11 cellular contexts compared by ENCODE assay signal in the genomic region with DNA sequence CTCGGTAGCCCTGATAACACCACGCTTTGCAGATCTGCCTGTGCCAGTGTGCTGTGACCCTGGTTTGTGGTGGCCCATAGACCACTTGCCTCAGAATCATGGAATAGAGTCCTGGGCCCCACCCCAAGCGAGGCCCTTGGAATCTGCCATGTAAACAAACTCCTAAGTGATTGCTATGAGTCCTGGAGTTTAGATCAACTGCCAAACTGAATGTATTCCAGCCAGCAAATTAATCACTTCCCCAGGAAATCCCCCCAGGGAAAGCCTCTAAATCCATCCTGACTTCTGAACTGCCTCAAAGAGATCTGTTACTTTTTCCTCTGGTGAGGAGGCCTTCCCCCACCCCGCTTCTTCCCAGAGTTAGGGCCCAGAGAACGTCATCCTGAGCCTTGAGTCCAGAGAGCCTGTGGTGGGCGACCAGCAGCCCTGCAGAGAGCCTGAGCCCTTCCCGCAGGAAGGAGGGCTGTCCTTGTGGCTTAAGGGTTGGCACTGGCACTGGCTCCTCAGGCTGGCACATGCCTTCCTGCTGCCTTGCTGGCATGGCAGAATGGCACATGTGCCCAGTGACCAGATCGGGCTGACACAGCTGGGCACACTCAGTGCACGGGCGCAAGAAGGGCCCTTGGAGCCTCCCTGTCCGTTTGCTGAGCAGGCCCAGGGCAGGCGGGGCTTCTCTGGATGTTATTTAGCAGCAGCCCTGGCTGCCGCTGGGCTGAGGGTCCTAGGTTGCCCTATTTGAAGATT. TPM values are rescaled to one million over a fixed set of nuclear protein-coding genes. Genes with fewer than 3 reads are reported as not detected.
A peak's percentile ranks its signal among the peaks of the same experiment; 100 is the strongest.
DNase-seq lines count a peak whose midpoint lies in the region; ATAC-seq and TF ChIP-seq lines count a peak whose summit lies in the region.
"Had no signal": no experiment of that assay in that cellular context is flagged by ENCODE, and none has a peak within 500 bp of the region (broad histone marks: within the 10 kb centered on the region; RNA-seq: fewer than 3 reads in every experiment).

No MANE protein-coding gene starts in this region.

- peaks cover 6% of the 10 kb centered on the region; the same call in 2 of the 3 replicates for H3K4me1 Mint-ChIP-seq in GM23338
- no peaks in the 10 kb centered on the region for H3K4me1 Mint-ChIP-seq in CD8-positive, alpha-beta memory T cell

- TF ChIP-seq CTCF in GM23338 (conservative IDR thresholded peaks at IDR 0.05; ENCODE audit: low read depth in 2 of 2) (no peak), heart right ventricle (IDR thresholded peaks at IDR 0.05) (no peak)

- H3K9me2 ChIP-seq in GM23338 (ENCODE audit: insufficient read depth): no peaks in the 10 kb centered on the region

- H3K4me1 ChIP-seq in GM23338 (ENCODE audit: insufficient read depth) (no peaks in the 10 kb centered on the region), heart right ventricle (peaks cover 6 to 36% (median 24%) of the 10 kb centered on the region in 9 donors)
- no peaks in the 10 kb centered on the region for H3K4me1 ChIP-seq in CD8-positive, alpha-beta memory T cell (ENCODE audit: insufficient read depth, low read length)

- no peaks in the 10 kb centered on the region for H3K9me3 ChIP-seq in heart right ventricle
- no peaks in the 10 kb centered on the region for H3K9me3 ChIP-seq in CD8-positive, alpha-beta memory T cell (ENCODE audit: low read length)
- H3K9me3 ChIP-seq: stomach had no signal

- H3K4me3 ChIP-seq in GM23338 (no peak overlapping the region), heart right ventricle (no peak overlapping the region)
- no peak overlapping the region for H3K4me3 ChIP-seq in CD8-positive, alpha-beta memory T cell (ENCODE audit: low read length)
- H3K4me3 ChIP-seq: stomach had no signal

- peaks cover 6% of the 10 kb centered on the region for H3K27me3 Mint-ChIP-seq in GM23338 (ENCODE audit: insufficient read depth, low read depth, poor library complexity)
- no peaks in the 10 kb centered on the region for H3K27me3 Mint-ChIP-seq in CD8-positive, alpha-beta memory T cell

- POLR2A ChIA-PET in CD8-positive, alpha-beta memory T cell (lab: Charles Lee): no interaction called here

- no peak overlapping the region for H3K4me2 ChIP-seq in GM23338

- no peaks in the 10 kb centered on the region for H3K27me3 ChIP-seq in GM23338 (ENCODE audit: insufficient read depth)
- peaks cover 0 to 31% (median 14%) of the 10 kb centered on the region in 7 donors for H3K27me3 ChIP-seq in heart right ventricle
- no peaks in the 10 kb centered on the region for H3K27me3 ChIP-seq in CD8-positive, alpha-beta memory T cell (ENCODE audit: insufficient read depth, low read length, poor library complexity, severe bottlenecking)
- H3K27me3 ChIP-seq: stomach had no signal

- H3F3A ChIP-seq in GM23338 (replicated peaks; ENCODE audit: low read depth): no peaks in the 10 kb centered on the region

- DNase-seq in GM23338 (ENCODE audit: low spot score) (no peak), astrocyte of the hippocampus (ENCODE audit: low read depth, low spot score) (peak; percentile 72), heart right ventricle (peak in 1 of 2 donors; percentile 28), renal cortical epithelial cell (ENCODE audit: low read depth) (peak; percentile 51), SKM-1 treated with dmso at 0.1 percent for 144 hours (lab: John Stamatoyannopoulos, UW; ENCODE audit: unreplicated experiment) (no peak)
- no peak for DNase-seq in CD8-positive, alpha-beta memory T cell
- DNase-seq: activated CD4-positive, alpha-beta T cell treated with anti-CD3 and anti-CD28 coated beads, Interleukin-2, amount 50 U/mL, for 4 hours; stomach; T-helper 2 cell had no signal

- H3K4me3 Mint-ChIP-seq in GM23338: no peak overlapping the region
- H3K4me3 Mint-ChIP-seq in CD8-positive, alpha-beta memory T cell: no peak overlapping the region

- H3K79me2 ChIP-seq in GM23338 (replicated peaks; ENCODE audit: insufficient read depth): no peaks in the 10 kb centered on the region

- intact Hi-C loops in heart right ventricle (cut with DNase I): no loop called here

- no peaks in the 10 kb centered on the region for H3K36me3 Mint-ChIP-seq in GM23338 (ENCODE audit: low read depth)
- H3K36me3 Mint-ChIP-seq in CD8-positive, alpha-beta memory T cell: peaks cover 0 to 6% (median 0%) of the 10 kb centered on the region in 3 donors

- no peak overlapping the region for H2AFZ ChIP-seq in GM23338

- no peaks in the 10 kb centered on the region for H4K20me1 ChIP-seq in GM23338 (replicated peaks; ENCODE audit: insufficient read depth)

- WGBS in heart right ventricle, 2 donors: 70 to 72% methylated on average over 13 of the region's 13 CpGs

- no peak for ATAC-seq in GM23338
- ATAC-seq in heart right ventricle: peak in 7 of 8 donors; percentile 32 to 62 (median 48)
- no peak for ATAC-seq in HG02678 (IDR thresholded peaks at IDR 0.05; ENCODE audit: unreplicated experiment)
- no peak for ATAC-seq in GM21737 (IDR thresholded peaks at IDR 0.05; ENCODE audit: unreplicated experiment)

- H3K27ac ChIP-seq in GM23338 (ENCODE audit: low read depth) (no peak overlapping the region), heart right ventricle (peak overlapping the region in 3 of 10 donors; percentile 14 to 34 (median 27))
- no peak overlapping the region for H3K27ac ChIP-seq in CD8-positive, alpha-beta memory T cell (ENCODE audit: low read depth, low read length)
- H3K27ac ChIP-seq: stomach had no signal

- H3K9me3 Mint-ChIP-seq in GM23338: no peaks in the 10 kb centered on the region
- H3K9me3 Mint-ChIP-seq in CD8-positive, alpha-beta memory T cell: no peaks in the 10 kb centered on the region

- CTCF ChIA-PET in CD8-positive, alpha-beta memory T cell (lab: Charles Lee): no interaction called here

- peak overlapping the region; percentile 23; the same call in 1 of the 2 replicates for H3K27ac Mint-ChIP-seq in GM23338
- no peak overlapping the region for H3K27ac Mint-ChIP-seq in CD8-positive, alpha-beta memory T cell

- H3K36me3 ChIP-seq in GM23338 (ENCODE audit: insufficient read depth) (no peaks in the 10 kb centered on the region), heart right ventricle (no peaks in the 10 kb centered on the region)
- no peaks in the 10 kb centered on the region for H3K36me3 ChIP-seq in CD8-positive, alpha-beta memory T cell (ENCODE audit: insufficient read depth, low read length)
- H3K36me3 ChIP-seq: stomach had no signal

TF ChIP-seq in GM23338, 12 proteins besides CTCF, POLR2A, EP300 and RAD21 (continues in another document):
- TF ChIP-seq POLR2AphosphoS5 (IDR thresholded peaks at IDR 0.05; ENCODE audit: low read depth) (no peak), EZH2phosphoT487 (IDR thresholded peaks at IDR 0.05; ENCODE audit: unreplicated experiment) (no peak), ZNF331 (CRISPR knock-in tag; IDR thresholded peaks at IDR 0.05; ENCODE audit: low read depth) (no peak), ZNF114 (CRISPR knock-in tag; IDR thresholded peaks at IDR 0.05) (no peak), NANOG (IDR thresholded peaks at IDR 0.05; ENCODE audit: borderline replicate concordance) (no peak)
- TF ChIP-seq, protein P1, sequence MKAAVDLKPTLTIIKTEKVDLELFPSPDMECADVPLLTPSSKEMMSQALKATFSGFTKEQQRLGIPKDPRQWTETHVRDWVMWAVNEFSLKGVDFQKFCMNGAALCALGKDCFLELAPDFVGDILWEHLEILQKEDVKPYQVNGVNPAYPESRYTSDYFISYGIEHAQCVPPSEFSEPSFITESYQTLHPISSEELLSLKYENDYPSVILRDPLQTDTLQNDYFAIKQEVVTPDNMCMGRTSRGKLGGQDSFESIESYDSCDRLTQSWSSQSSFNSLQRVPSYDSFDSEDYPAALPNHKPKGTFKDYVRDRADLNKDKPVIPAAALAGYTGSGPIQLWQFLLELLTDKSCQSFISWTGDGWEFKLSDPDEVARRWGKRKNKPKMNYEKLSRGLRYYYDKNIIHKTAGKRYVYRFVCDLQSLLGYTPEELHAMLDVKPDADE (IDR thresholded peaks at IDR 0.05): no peak
- TF ChIP-seq, protein P2, sequence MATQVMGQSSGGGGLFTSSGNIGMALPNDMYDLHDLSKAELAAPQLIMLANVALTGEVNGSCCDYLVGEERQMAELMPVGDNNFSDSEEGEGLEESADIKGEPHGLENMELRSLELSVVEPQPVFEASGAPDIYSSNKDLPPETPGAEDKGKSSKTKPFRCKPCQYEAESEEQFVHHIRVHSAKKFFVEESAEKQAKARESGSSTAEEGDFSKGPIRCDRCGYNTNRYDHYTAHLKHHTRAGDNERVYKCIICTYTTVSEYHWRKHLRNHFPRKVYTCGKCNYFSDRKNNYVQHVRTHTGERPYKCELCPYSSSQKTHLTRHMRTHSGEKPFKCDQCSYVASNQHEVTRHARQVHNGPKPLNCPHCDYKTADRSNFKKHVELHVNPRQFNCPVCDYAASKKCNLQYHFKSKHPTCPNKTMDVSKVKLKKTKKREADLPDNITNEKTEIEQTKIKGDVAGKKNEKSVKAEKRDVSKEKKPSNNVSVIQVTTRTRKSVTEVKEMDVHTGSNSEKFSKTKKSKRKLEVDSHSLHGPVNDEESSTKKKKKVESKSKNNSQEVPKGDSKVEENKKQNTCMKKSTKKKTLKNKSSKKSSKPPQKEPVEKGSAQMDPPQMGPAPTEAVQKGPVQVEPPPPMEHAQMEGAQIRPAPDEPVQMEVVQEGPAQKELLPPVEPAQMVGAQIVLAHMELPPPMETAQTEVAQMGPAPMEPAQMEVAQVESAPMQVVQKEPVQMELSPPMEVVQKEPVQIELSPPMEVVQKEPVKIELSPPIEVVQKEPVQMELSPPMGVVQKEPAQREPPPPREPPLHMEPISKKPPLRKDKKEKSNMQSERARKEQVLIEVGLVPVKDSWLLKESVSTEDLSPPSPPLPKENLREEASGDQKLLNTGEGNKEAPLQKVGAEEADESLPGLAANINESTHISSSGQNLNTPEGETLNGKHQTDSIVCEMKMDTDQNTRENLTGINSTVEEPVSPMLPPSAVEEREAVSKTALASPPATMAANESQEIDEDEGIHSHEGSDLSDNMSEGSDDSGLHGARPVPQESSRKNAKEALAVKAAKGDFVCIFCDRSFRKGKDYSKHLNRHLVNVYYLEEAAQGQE (IDR thresholded peaks at IDR 0.05; ENCODE audit: unreplicated experiment): no peak

RNA-seq across cellular contexts. Expression of a gene that starts 50.6 kb away (rescaled TPM):
- total RNA-seq in GM23338 (2014; rRNA removed; shearing (Covaris generic)): 73.5 and 80.2 TPM in 2 replicates
- polyA plus RNA-seq in GM23338 (2016; fragmentation: Nextera tagmentation; extraction: Ambion mirVana) (10.6 and 11.0 TPM in 2 replicates), heart right ventricle (10 to 100 TPM; 14.3 to 14.8 TPM)
- total RNA-seq in heart right ventricle (10 to 100 TPM; 19.0 to 29.7 (median 25.1) TPM), renal cortical epithelial cell (23.3 and 67.0 TPM in 2 replicates)
- total RNA-seq in CD8-positive, alpha-beta memory T cell: 10 to 100 TPM; 14.4 to 15.9 TPM
- polyA plus RNA-seq in CD8-positive, alpha-beta memory T cell: 1.0 TPM

Comparison
In these comparisons a context has a peak if more than half of its experiments do, and no peak if none do; other contexts are left out.
1. ATAC-seq: peak in heart right ventricle (7 of 8); none in GM23338 (single experiment), HG02678 (single experiment) and GM21737 (single experiment).
2. DNase-seq: peak in astrocyte of the hippocampus (single experiment) and renal cortical epithelial cell (single experiment); none in GM23338 (single experiment), CD8-positive, alpha-beta memory T cell (0 of 5) and SKM-1 treated with dmso at 0.1 percent for 144 hours (single experiment).